In the genomic region with DNA sequence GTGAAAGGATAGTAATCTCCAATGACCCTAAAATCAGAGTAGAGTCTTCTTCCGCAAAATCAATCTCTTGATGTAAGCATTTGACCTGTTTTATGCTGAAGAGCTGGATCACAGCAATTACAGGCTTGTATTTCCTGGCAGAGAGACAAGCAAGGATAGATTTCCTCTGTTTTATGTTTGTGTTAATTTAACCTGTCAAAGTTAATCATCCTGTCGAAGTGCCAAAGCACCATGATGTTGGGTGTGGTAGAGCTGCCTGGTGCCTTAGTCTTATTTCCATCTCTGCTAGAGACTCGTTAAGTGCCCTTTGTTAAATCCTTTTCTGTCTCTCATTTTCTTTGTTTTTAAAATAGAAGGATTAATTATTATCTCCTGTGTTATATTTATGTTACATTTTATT, we compare ENCODE assay signal across 22 cellular contexts.
A peak's percentile ranks its signal among the peaks of the same experiment; 100 is the strongest.
DNase-seq lines count a peak whose midpoint lies in the region; ATAC-seq lines count a peak whose summit lies in the region.
"Had no signal": no experiment of that assay in that cellular context is flagged by ENCODE, and none has a peak within 500 bp of the region (broad histone marks: within the 10 kb centered on the region; RNA-seq: fewer than 3 reads in every experiment).

No MANE protein-coding gene starts in this region.

- ATAC-seq in esophagus mucosa (peak; percentile 20), HG03196 (IDR thresholded peaks at IDR 0.05; ENCODE audit: unreplicated experiment) (no peak)
- ATAC-seq: A549; CD8-positive, alpha-beta T cell; mucosa of descending colon; pancreas had no signal

- intact Hi-C loops in head of caudate nucleus (cut with DNase I): no loop called here

- peak; percentile 12 for DNase-seq in D341Med (ENCODE audit: low spot score)
- peak; percentile 75 for DNase-seq in NCI-H146 treated with DMSO at 0.1 percent for 48 hours (lab: John Stamatoyannopoulos, UW; ENCODE audit: unreplicated experiment)
- peak; percentile 98 for DNase-seq in NCI-H69 (lab: John Stamatoyannopoulos, UW)
- DNase-seq in head of caudate nucleus: no peak
- no peak for DNase-seq in effector CD4-positive, alpha-beta T cell
- no peak for DNase-seq in activated gamma-delta T cell treated with Interleukin-2 at 50 U/mL for 16 hours
- DNase-seq: activated CD4-positive, alpha-beta memory T cell treated with anti-CD3 and anti-CD28 coated beads for 36 hours; activated CD8-positive, alpha-beta memory T cell treated with anti-CD3 and anti-CD28 coated beads, Interleukin-2, amount 50 U/mL, for 4 hours; CD8-positive, alpha-beta T cell; colonic mucosa; effector memory CD4-positive, alpha-beta T cell; foreskin fibroblast; HCEC 1CT; KG1; NCI-H2029; NCI-H510A treated with DMSO at 0.1 percent for 48 hours; pancreas; tibial artery had no signal

Comparison
In these comparisons a context has a peak if more than half of its experiments do, and no peak if none do; other contexts are left out.
1. DNase-seq: peak in D341Med (single experiment), NCI-H146 treated with DMSO at 0.1 percent for 48 hours (single experiment) and NCI-H69 (single experiment); none in head of caudate nucleus (0 of 42), effector CD4-positive, alpha-beta T cell (single experiment) and activated gamma-delta T cell treated with Interleukin-2 at 50 U/mL for 16 hours (single experiment).